In genomic region chr9:116860509-116861120, GRCh38 we compare ENCODE assay signal across 8 cellular contexts.
DNase-seq lines count a peak whose midpoint lies in the region; ATAC-seq and TF ChIP-seq lines count a peak whose summit lies in the region.
"Had no signal": no experiment of that assay in that cellular context is flagged by ENCODE, and none has a peak within 500 bp of the region (broad histone marks: within the 10 kb centered on the region; RNA-seq: fewer than 3 reads in every experiment).

No MANE protein-coding gene starts in this region.

- no peak overlapping the region for H3K18ac ChIP-seq in mesenchymal stem cell (ENCODE audit: low read depth in 1 of 2, low read length in 2 of 2)

- DNase-seq in DMS53 treated with DMSO at 0.1 percent for 48 hours (lab: John Stamatoyannopoulos, UW; ENCODE audit: unreplicated experiment) (peak; percentile 23), GM19240 (ENCODE audit: insufficient read length, low spot score) (peak; percentile 34), KBM-7 (peak; percentile 39), RWPE2 (ENCODE audit: low spot score) (no peak), endodermal cell (peak; percentile 96), mesenchymal stem cell (peak; percentile 68), uterus (peak; percentile 32 to 53)

- TF ChIP-seq POLR2A in uterus (IDR thresholded peaks at IDR 0.05), result no peak

- no peak overlapping the region for H2BK120ac ChIP-seq in mesenchymal stem cell (ENCODE audit: low read depth, low read length)

- peaks cover 4% of the 10 kb centered on the region for H3K27me3 Mint-ChIP-seq in endodermal cell (ENCODE audit: insufficient read depth)

- H3K14ac ChIP-seq in mesenchymal stem cell (ENCODE audit: low read length in 2 of 2), result no peak overlapping the region

- no peak overlapping the region for H3K23ac ChIP-seq in mesenchymal stem cell (ENCODE audit: low read length in 2 of 2)

- H2AFZ ChIP-seq in mesenchymal stem cell (ENCODE audit: low read depth, low read length), result no peak overlapping the region

- H2BK15ac ChIP-seq in mesenchymal stem cell (ENCODE audit: low read depth, poor library complexity, severe bottlenecking), result no peak overlapping the region

- H3K4me1 Mint-ChIP-seq in endodermal cell, result peaks cover 9% of the 10 kb centered on the region
- H3K4me1 Mint-ChIP-seq: activated naive CD4-positive, alpha-beta T cell treated with anti-CD3 and anti-CD28 coated beads, Interleukin-2, amount 50 U/mL, for 24 hours had no signal

- no peak overlapping the region for H4K91ac ChIP-seq in mesenchymal stem cell (ENCODE audit: low read length)

- no peak overlapping the region for H2BK5ac ChIP-seq in mesenchymal stem cell (ENCODE audit: low read depth, low read length, poor library complexity, severe bottlenecking)

- no peak overlapping the region for H2AK5ac ChIP-seq in mesenchymal stem cell (ENCODE audit: low read length, severe bottlenecking)

- in situ Hi-C loops in KBM-7 (cut with MboI; ENCODE audit: low pct_unique_long_range_greater_than_20kb, low sequenced_read_pairs), result no loop called here

- H3K27me3 ChIP-seq in RWPE2 (ENCODE audit: insufficient read depth, poor library complexity, severe bottlenecking) (no peaks in the 10 kb centered on the region), endodermal cell (ENCODE audit: control insufficient read depth, insufficient read depth, low read length, poor library complexity, severe bottlenecking) (no peaks in the 10 kb centered on the region), mesenchymal stem cell (ENCODE audit: control insufficient read depth in 1 of 2, insufficient read depth in 1 of 2, low read length in 2 of 2) (peaks cover 0 to 27% of the 10 kb centered on the region in 2 experiments), uterus (no peaks in the 10 kb centered on the region)

- no peak overlapping the region for H3K4me2 ChIP-seq in mesenchymal stem cell (ENCODE audit: low read length, poor library complexity, severe bottlenecking)

- intact Hi-C loops in uterus (cut with DNase I; ENCODE audit: low total_unique reads), result no loop called here

- H3K4ac ChIP-seq in mesenchymal stem cell (ENCODE audit: low read depth in 1 of 2, low read length in 2 of 2), result no peak overlapping the region

- no peaks in the 10 kb centered on the region for H3K36me3 ChIP-seq in RWPE2 (ENCODE audit: low read depth)
- no peaks in the 10 kb centered on the region for H3K36me3 ChIP-seq in endodermal cell (ENCODE audit: control insufficient read depth, insufficient read depth, low read length)
- H3K36me3 ChIP-seq in mesenchymal stem cell (ENCODE audit: control insufficient read depth in 1 of 2, insufficient read depth in 2 of 2, low read depth in 1 of 2, low read length in 2 of 2), result peaks cover 0 to 4% of the 10 kb centered on the region in 2 experiments
- no peaks in the 10 kb centered on the region for H3K36me3 ChIP-seq in uterus

- H3K4me3 ChIP-seq in RWPE2 (ENCODE audit: severe bottlenecking) (no peak overlapping the region), endodermal cell (ENCODE audit: low read length) (no peak overlapping the region), mesenchymal stem cell (ENCODE audit: insufficient read depth in 1 of 2, low read depth in 1 of 2, low read length in 2 of 2) (no peak overlapping the region), uterus (no peak overlapping the region)

- H3K36me3 Mint-ChIP-seq in endodermal cell (ENCODE audit: low read depth), result no peaks in the 10 kb centered on the region
- H3K36me3 Mint-ChIP-seq: activated naive CD4-positive, alpha-beta T cell treated with anti-CD3 and anti-CD28 coated beads, Interleukin-2, amount 50 U/mL, for 24 hours had no signal

- no peaks in the 10 kb centered on the region for H3K79me1 ChIP-seq in mesenchymal stem cell (replicated peaks; ENCODE audit: low read length, poor library complexity, severe bottlenecking)

- no peak overlapping the region for H2BK12ac ChIP-seq in mesenchymal stem cell (ENCODE audit: low read length in 2 of 2)

- H3K4me1 ChIP-seq in RWPE2 (ENCODE audit: insufficient read depth, poor library complexity, severe bottlenecking) (peaks cover 32% of the 10 kb centered on the region), endodermal cell (ENCODE audit: control insufficient read depth, insufficient read depth, low read length) (peaks cover 7% of the 10 kb centered on the region), mesenchymal stem cell (ENCODE audit: control insufficient read depth, insufficient read depth, low read depth, low read length) (no peaks in the 10 kb centered on the region), uterus (no peaks in the 10 kb centered on the region)

- H3K9me3 Mint-ChIP-seq in endodermal cell, result no peaks in the 10 kb centered on the region
- H3K9me3 Mint-ChIP-seq: activated naive CD4-positive, alpha-beta T cell treated with anti-CD3 and anti-CD28 coated beads, Interleukin-2, amount 50 U/mL, for 24 hours had no signal

- TF ChIP-seq CTCF in RWPE2 (IDR thresholded peaks at IDR 0.05; ENCODE audit: poor library complexity, severe bottlenecking), result peak; percentile 59
- peak; percentile 93 for TF ChIP-seq CTCF in endodermal cell (conservative IDR thresholded peaks at IDR 0.05)
- peak; percentile 22 to 47 (median 42) for TF ChIP-seq CTCF in uterus (IDR thresholded peaks at IDR 0.05)

- WGBS in endodermal cell (ENCODE audit: insufficient coverage in 1 of 2, insufficient read length in 1 of 2), 2 experiments, result 70 to 100% methylated on average over 1 to 2 of the region's 3 CpGs
- 0% methylated on average over 1 of the region's 3 CpGs for WGBS in mesenchymal stem cell

- no peak overlapping the region for H3K4me3 Mint-ChIP-seq in endodermal cell
- H3K4me3 Mint-ChIP-seq: activated naive CD4-positive, alpha-beta T cell treated with anti-CD3 and anti-CD28 coated beads, Interleukin-2, amount 50 U/mL, for 24 hours had no signal

- H3K9me3 ChIP-seq in RWPE2 (ENCODE audit: severe bottlenecking) (no peaks in the 10 kb centered on the region), endodermal cell (ENCODE audit: control insufficient read depth, low read length) (no peaks in the 10 kb centered on the region), mesenchymal stem cell (ENCODE audit: control insufficient read depth, low read length) (no peaks in the 10 kb centered on the region), uterus (no peaks in the 10 kb centered on the region)

- no peak overlapping the region for H3K9ac ChIP-seq in endodermal cell (ENCODE audit: extremely low read depth, low read length, poor library complexity, severe bottlenecking)
- no peak overlapping the region for H3K9ac ChIP-seq in mesenchymal stem cell (ENCODE audit: low read length)

- H4K8ac ChIP-seq in mesenchymal stem cell (ENCODE audit: low read length), result no peak overlapping the region

- H3K27ac ChIP-seq in RWPE2 (ENCODE audit: poor library complexity, severe bottlenecking) (no peak overlapping the region), endodermal cell (ENCODE audit: low read depth, low read length) (no peak overlapping the region), mesenchymal stem cell (ENCODE audit: low read length, poor library complexity, severe bottlenecking) (no peak overlapping the region), uterus (no peak overlapping the region)

- no peak overlapping the region for H3K27ac Mint-ChIP-seq in endodermal cell
- H3K27ac Mint-ChIP-seq: activated naive CD4-positive, alpha-beta T cell treated with anti-CD3 and anti-CD28 coated beads, Interleukin-2, amount 50 U/mL, for 24 hours had no signal

- ATAC-seq in RWPE2 (ENCODE audit: low read depth), result peak; percentile 23; the same call in 1 of the 3 replicates

Comparison
In these comparisons a context has a peak if more than half of its experiments do, and no peak if none do; other contexts are left out.
1. CTCF ChIP-seq: peak in every context shown above with its lines; median percentile 93 in endodermal cell; 59 in RWPE2; 42 in uterus.